9 cellular contexts compared by ENCODE assay signal in genomic region chr6:149877678-149878077, GRCh38. TPM values are rescaled to one million over a fixed set of nuclear protein-coding genes. Genes with fewer than 3 reads are reported as not detected.
"Had no signal": no experiment of that assay in that cellular context is flagged by ENCODE, and none has a peak within 500 bp of the region (broad histone marks: within the 10 kb centered on the region; RNA-seq: fewer than 3 reads in every experiment).

No MANE protein-coding gene starts in this region.

- H2AFZ ChIP-seq: GM23248 had no signal

- H3K9ac ChIP-seq: GM23248 had no signal

- FAIRE-seq: HTR-8/SVneo had no signal

- H3K4me1 ChIP-seq: HAP-1 had no signal

- H3K4me3 ChIP-seq: GM23248, HAP-1 had no signal

- H3K9me3 ChIP-seq: HAP-1 had no signal

- ATAC-seq: HCT116 had no signal

- H3K36me3 ChIP-seq: HAP-1 had no signal

- DNase-seq: GM23248, GOT3, H7, KG1 had no signal

RNA-seq across cellular contexts. Expression of gene RAET1E, which starts 20.2 kb away (rescaled TPM):
- total RNA-seq: H4, H7 had no signal
- polyA plus RNA-seq: IgD-negative memory B cell had no signal

RNA-seq across cellular contexts. Expression of gene RAET1G, which starts 45.2 kb away (rescaled TPM):
- total RNA-seq: H4, H7 had no signal
- polyA plus RNA-seq: IgD-negative memory B cell had no signal
